13 cellular contexts compared by ENCODE assay signal in genomic region chr4:176438401-176438800, GRCh38.
"Had no signal": no experiment of that assay in that cellular context is flagged by ENCODE, and none has a peak within 500 bp of the region (broad histone marks: within the 10 kb centered on the region; RNA-seq: fewer than 3 reads in every experiment).

No MANE protein-coding gene starts in this region.

- H3K9ac ChIP-seq: neural progenitor cell had no signal

- H3K4me1 ChIP-seq: lower lobe of right lung, neural progenitor cell, transverse colon had no signal

- H3K4me3 ChIP-seq: esophagus muscularis mucosa, lower lobe of right lung, neural progenitor cell, transverse colon had no signal

- H3K9me3 ChIP-seq: esophagus muscularis mucosa, lower lobe of right lung, transverse colon had no signal

- H3K4me2 ChIP-seq: neural progenitor cell had no signal

- DNase-seq: activated T-cell treated with anti-CD3 and anti-CD28 coated beads, Interleukin-2, amount 50 U/mL, for 1 hour; kidney; lower lobe of right lung; naive B cell; posterior cingulate gyrus; retina; stimulated activated CD4-positive, alpha-beta T cell treated with anti-CD3 and anti-CD28 coated beads, Interleukin-2, amount 100 ng/mL, for 48 hours; stimulated activated CD8-positive, alpha-beta memory T cell treated with anti-CD3 and anti-CD28 coated beads, Interleukin-4, amount 100 ng/mL, for 48 hours; stimulated activated naive B cell treated with anti-CD40 and anti-IgM and Interleukin-4, amounts not matched to agents 10 μg/mL and 1 μg/mL and 100 μg/mL, for 72 hours; transverse colon had no signal

- H2AFZ ChIP-seq: neural progenitor cell had no signal

- H3K36me3 ChIP-seq: esophagus muscularis mucosa, lower lobe of right lung, neural progenitor cell, transverse colon had no signal

- H3K27ac ChIP-seq: esophagus muscularis mucosa, lower lobe of right lung, neural progenitor cell, transverse colon had no signal

- H3K27me3 ChIP-seq: esophagus muscularis mucosa, neural progenitor cell, transverse colon had no signal

- ATAC-seq: activated T-helper 17 cell treated with anti-CD3 and anti-CD28 coated beads, Interleukin-2, amount 50 U/mL, for 72 hours; lower lobe of right lung; stimulated activated naive B cell treated with anti-CD40 and anti-IgM and Interleukin-4, amounts not matched to agents 10 μg/mL and 1 μg/mL and 100 μg/mL, for 72 hours had no signal
